Comparison of ENCODE assay signal across 8 cellular contexts in genomic region chr10:37976091-37976879, GRCh38. TPM values are rescaled to one million over a fixed set of nuclear protein-coding genes. Genes with fewer than 3 reads are reported as not detected.
DNase-seq lines count a peak whose midpoint lies in the region; ATAC-seq and TF ChIP-seq lines count a peak whose summit lies in the region.

Gene ZNF25, minus strand, starts transcription at chr10:37976647. Its CDS starts 4,925 bp downstream, at chr10:37971722.

- no peaks in the 10 kb centered on the region for H3K9me3 Mint-ChIP-seq in CD4-positive, alpha-beta memory T cell
- no peaks in the 10 kb centered on the region for H3K9me3 Mint-ChIP-seq in activated CD4-positive, alpha-beta memory T cell treated with anti-CD3 and anti-CD28 coated beads, Interleukin-2, amount 10 ng/mL, durations not matched to agents 7 days and 5 days

- peak; percentile 96 to 99 (median 97) for DNase-seq in CD4-positive, alpha-beta memory T cell
- DNase-seq in NCI-H82 (lab: John Stamatoyannopoulos, UW) (peak; percentile 99), lower leg skin (ENCODE audit: low spot score in 2 of 2) (peak; percentile 98 to 99)
- DNase-seq in activated CD4-positive, alpha-beta memory T cell treated with anti-CD3 and anti-CD28 coated beads, Interleukin-2, amount 10 ng/mL, durations not matched to agents 7 days and 5 days, result peak; percentile 98
- DNase-seq in stimulated activated CD4-positive, alpha-beta T cell treated with anti-CD3 and anti-CD28 coated beads, Interleukin-4, amount 100 ng/mL, for 48 hours (ENCODE audit: low read depth in 2 of 2), result peak; percentile 93 to 97

- H3K27ac Mint-ChIP-seq in CD4-positive, alpha-beta memory T cell, result peak within 1 kb of the TSS; percentile 96 to 99 (median 97)
- H3K27ac Mint-ChIP-seq in activated CD4-positive, alpha-beta memory T cell treated with anti-CD3 and anti-CD28 coated beads, Interleukin-2, amount 10 ng/mL, durations not matched to agents 7 days and 5 days, result peak within 1 kb of the TSS; percentile 91

- peak within 1 kb of the TSS; percentile 94 for H3K27ac ChIP-seq in CD4-positive, alpha-beta memory T cell (ENCODE audit: low read depth, low read length)
- H3K27ac ChIP-seq in duodenal mucosa (ENCODE audit: low read depth, low read length), result peak within 1 kb of the TSS; percentile 98

- TF ChIP-seq POLR2A in lower leg skin (IDR thresholded peaks at IDR 0.05), result peak in 1 of 2 donors; percentile 56

- no peaks in the 10 kb centered on the region for H3K27me3 Mint-ChIP-seq in CD4-positive, alpha-beta memory T cell
- no peaks in the 10 kb centered on the region for H3K27me3 Mint-ChIP-seq in activated CD4-positive, alpha-beta memory T cell treated with anti-CD3 and anti-CD28 coated beads, Interleukin-2, amount 10 ng/mL, durations not matched to agents 7 days and 5 days

- no peaks in the 10 kb centered on the region for H3K9me3 ChIP-seq in CD4-positive, alpha-beta memory T cell (ENCODE audit: control insufficient read depth in 1 of 2, low read length in 2 of 2)
- H3K9me3 ChIP-seq in duodenal mucosa (ENCODE audit: control insufficient read depth in 1 of 2, low read length in 2 of 2), result no peaks in the 10 kb centered on the region

- intact Hi-C loops in CD4-positive, alpha-beta memory T cell (cut with micrococcal nuclease), result loop anchor here (1.0 to 10.0 kb wide), 5 partner anchors 34 to 426 kb away; partner anchors contain the start of genes ZNF248, ZNF33A and ZNF37A
- intact Hi-C loops in lower leg skin (cut with DNase I; ENCODE audit: low total_unique reads), result loop anchor here (10.0 kb wide), 1 partner anchor 119 kb away; the partner anchor contains the start of gene ZNF37A

- POLR2A ChIA-PET in CD4-positive, alpha-beta memory T cell (lab: Charles Lee; ENCODE audit: partially characterized antibody), result interaction anchor here (0.6 to 3.7 kb wide), 12 partner anchors 10 to 426 kb away, joined by 3 to 63 read pairs (median 5); partner anchors contain the start of genes ZNF33A and ZNF37A
- POLR2A ChIA-PET in activated CD4-positive, alpha-beta memory T cell treated with anti-CD3 and anti-CD28 coated beads, Interleukin-2, amount 10 ng/mL, durations not matched to agents 7 days and 5 days (lab: Charles Lee), result interaction anchor here (0.8 to 3.2 kb wide), 14 partner anchors 11 to 427 kb away, joined by 3 to 28 read pairs (median 4); partner anchors contain the start of genes ZNF248, ZNF33A and ZNF37A

- CTCF ChIA-PET in CD4-positive, alpha-beta memory T cell (lab: Charles Lee; ENCODE audit: partially characterized antibody), result interaction anchor here (0.7 to 4.7 kb wide), 23 partner anchors 8 to 389 kb away, joined by 3 to 48 read pairs (median 4); partner anchors contain the start of genes ZNF33A and ZNF37A
- CTCF ChIA-PET in activated CD4-positive, alpha-beta memory T cell treated with anti-CD3 and anti-CD28 coated beads, Interleukin-2, amount 10 ng/mL, durations not matched to agents 7 days and 5 days (lab: Charles Lee), result interaction anchor here (0.6 to 5.2 kb wide), 20 partner anchors 10 to 450 kb away, joined by 3 to 39 read pairs (median 4); partner anchors contain the start of genes ZNF33A and ZNF37A

- peak in 1 of 3 donors; percentile 86 for TF ChIP-seq CTCF in lower leg skin (IDR thresholded peaks at IDR 0.05)

- peaks cover 20 to 31% (median 25%) of the 10 kb centered on the region in 4 donors for H3K4me1 Mint-ChIP-seq in CD4-positive, alpha-beta memory T cell
- peaks cover 22% of the 10 kb centered on the region for H3K4me1 Mint-ChIP-seq in activated CD4-positive, alpha-beta memory T cell treated with anti-CD3 and anti-CD28 coated beads, Interleukin-2, amount 10 ng/mL, durations not matched to agents 7 days and 5 days

- peaks cover 5 to 6% of the 10 kb centered on the region in 2 donors for H3K36me3 Mint-ChIP-seq in CD4-positive, alpha-beta memory T cell
- peaks cover 22% of the 10 kb centered on the region for H3K36me3 Mint-ChIP-seq in activated CD4-positive, alpha-beta memory T cell treated with anti-CD3 and anti-CD28 coated beads, Interleukin-2, amount 10 ng/mL, durations not matched to agents 7 days and 5 days (ENCODE audit: low read depth)

- H3K4me1 ChIP-seq in CD4-positive, alpha-beta memory T cell (ENCODE audit: insufficient read depth, low read length), result peaks cover 22% of the 10 kb centered on the region
- H3K4me1 ChIP-seq in duodenal mucosa (ENCODE audit: control insufficient read depth in 1 of 2, insufficient read depth in 2 of 2, low read length in 2 of 2), result no peaks in the 10 kb centered on the region

- peak; percentile 93 for ATAC-seq in GM19438 (IDR thresholded peaks at IDR 0.05; ENCODE audit: low read depth, unreplicated experiment)
- peak; percentile 86 for ATAC-seq in HG03575 (IDR thresholded peaks at IDR 0.05; ENCODE audit: extremely low read depth, insufficient number of reproducible peaks, low FRiP score, unreplicated experiment)

- H3K4me3 ChIP-seq in CD4-positive, alpha-beta memory T cell (ENCODE audit: low read length in 2 of 2), result peak within 1 kb of the TSS; percentile 77 to 85
- peak within 1 kb of the TSS; percentile 85 to 93 for H3K4me3 ChIP-seq in duodenal mucosa (ENCODE audit: low read depth in 1 of 2, low read length in 2 of 2)
- peak within 1 kb of the TSS; percentile 86 for H3K4me3 ChIP-seq in lower leg skin (ENCODE audit: low read depth, poor library complexity, severe bottlenecking)

- H3K4me3 Mint-ChIP-seq in CD4-positive, alpha-beta memory T cell, result peak within 1 kb of the TSS; percentile 86 to 98 (median 93)
- peak within 1 kb of the TSS; percentile 91 for H3K4me3 Mint-ChIP-seq in activated CD4-positive, alpha-beta memory T cell treated with anti-CD3 and anti-CD28 coated beads, Interleukin-2, amount 10 ng/mL, durations not matched to agents 7 days and 5 days

- H3K36me3 ChIP-seq in CD4-positive, alpha-beta memory T cell (ENCODE audit: insufficient read depth, low read length), result no peaks in the 10 kb centered on the region
- no peaks in the 10 kb centered on the region for H3K36me3 ChIP-seq in duodenal mucosa (ENCODE audit: control insufficient read depth in 1 of 2, insufficient read depth in 2 of 2, low read length in 2 of 2)

- no peaks in the 10 kb centered on the region for H3K27me3 ChIP-seq in CD4-positive, alpha-beta memory T cell (ENCODE audit: insufficient read depth, low read length)
- no peaks in the 10 kb centered on the region for H3K27me3 ChIP-seq in duodenal mucosa (ENCODE audit: control insufficient read depth in 1 of 2, insufficient read depth in 2 of 2, low read length in 2 of 2)

- H3K9ac ChIP-seq in duodenal mucosa (ENCODE audit: low read depth in 1 of 2, low read length in 2 of 2), result peak within 1 kb of the TSS; percentile 87 to 96

- WGBS in lower leg skin, 2 donors, result 0 to 1% methylated on average over 46 to 55 of the region's 66 CpGs

RNA-seq across cellular contexts. Expression of gene ZNF25, which starts in this region (rescaled TPM):
- 10 to 100 TPM; 13.6 to 14.7 TPM for total RNA-seq in CD4-positive, alpha-beta memory T cell
- polyA plus RNA-seq in CD4-positive, alpha-beta memory T cell, result 1 to 10 TPM; 6.1 to 6.6 TPM
- 1 to 10 TPM; 7.0 TPM for total RNA-seq in activated CD4-positive, alpha-beta memory T cell treated with anti-CD3 and anti-CD28 coated beads, Interleukin-2, amount 10 ng/mL, durations not matched to agents 7 days and 5 days
- 1 to 10 TPM; 5.3 to 9.2 (median 7.7) TPM for total RNA-seq in lower leg skin

Comparison
In these comparisons a context has a peak if more than half of its experiments do, and no peak if none do; other contexts are left out.
1. Peak in every context shown above with its lines: DNase-seq, ATAC-seq, H3K4me3 ChIP-seq and H3K27ac ChIP-seq.